ENCODE assay signal across 31 cellular contexts in genomic region chrY:16601626-16602025, GRCh38.
"Had no signal": no experiment of that assay in that cellular context is flagged by ENCODE, and none has a peak within 500 bp of the region (broad histone marks: within the 10 kb centered on the region; RNA-seq: fewer than 3 reads in every experiment).

No MANE protein-coding gene starts in this region.

- ATAC-seq: activated CD8-positive, alpha-beta T cell treated with anti-CD3 and anti-CD28 coated beads for 36 hours; activated naive CD4-positive, alpha-beta T cell treated with anti-CD3 and anti-CD28 coated beads, Interleukin-2, amount 50 U/mL, for 72 hours; activated T-cell treated with anti-CD3 and anti-CD28 coated beads, Interleukin-2, amount 50 U/mL, for 4 hours; activated T-cell treated with anti-CD3 and anti-CD28 coated beads, Interleukin-2, amount 50 U/mL, for 72 hours; activated T-helper 17 cell treated with anti-CD3 and anti-CD28 coated beads, Interleukin-2, amount 50 U/mL, for 72 hours; body of pancreas had no signal

- H3K4me3 ChIP-seq: adrenal gland, body of pancreas, breast epithelium had no signal

- H3K4me1 ChIP-seq: adrenal gland, body of pancreas, breast epithelium had no signal

- H3K27ac ChIP-seq: adrenal gland, body of pancreas, brain microvascular endothelial cell, breast epithelium, VCaP had no signal

- H3K27me3 ChIP-seq: adrenal gland, body of pancreas, brain microvascular endothelial cell, breast epithelium had no signal

- H3K9me3 ChIP-seq: adrenal gland, body of pancreas, breast epithelium had no signal

- DNase-seq: activated B cell treated with CpG ODN at 0.5 μM for 24 hours; activated CD4-positive, alpha-beta memory T cell treated with anti-CD3 and anti-CD28 coated beads for 36 hours; activated CD4-positive, alpha-beta T cell treated with anti-CD3 and anti-CD28 coated beads for 4 hours; activated CD4-positive, alpha-beta T cell treated with anti-CD3 and anti-CD28 coated beads, Interleukin-2, amount 10 ng/mL, durations not matched to agents 24 days and 14 days; activated CD4-positive, alpha-beta T cell treated with anti-CD3 and anti-CD28 coated beads, Interleukin-2, amount 50 U/mL, for 1 hour; activated CD4-positive, alpha-beta T cell treated with anti-CD3 and anti-CD28 coated beads, Interleukin-2, amount 50 U/mL, for 4 hours; activated CD4-positive, CD25-positive, alpha-beta regulatory T cell treated with anti-CD3 and anti-CD28 coated beads, Interleukin-2, amount 50 U/mL, for 72 hours; activated CD8-positive, alpha-beta memory T cell treated with anti-CD3 and anti-CD28 coated beads, Interleukin-2, amount 50 U/mL, for 4 hours; activated CD8-positive, alpha-beta T cell treated with anti-CD3 and anti-CD28 coated beads for 36 hours; activated effector memory CD4-positive, alpha-beta T cell treated with anti-CD3 and anti-CD28 coated beads, Interleukin-2, amount 50 U/mL, for 16 hours; activated gamma-delta T cell treated with Interleukin-2 at 50 U/mL for 16 hours; activated naive CD4-positive, alpha-beta T cell; activated naive CD4-positive, alpha-beta T cell treated with anti-CD3 and anti-CD28 coated beads for 36 hours; activated naive CD4-positive, alpha-beta T cell treated with anti-CD3 and anti-CD28 coated beads, Interleukin-2, amount 50 U/mL, for 16 hours; activated naive CD8-positive, alpha-beta T cell treated with anti-CD3 and anti-CD28 coated beads for 36 hours; activated T-cell treated with anti-CD3 and anti-CD28 coated beads for 4 hours; activated T-cell treated with anti-CD3 and anti-CD28 coated beads, Interleukin-2, amount 50 U/mL, for 1 hour; activated T-cell treated with anti-CD3 and anti-CD28 coated beads, Interleukin-2, amount 50 U/mL, for 4 hours; activated T-cell treated with anti-CD3 and anti-CD28 coated beads, Interleukin-2, amount 50 U/mL, for 72 hours; adrenal gland; amniotic stem cell; aorta; body of pancreas; brain microvascular endothelial cell; central memory CD4-positive, alpha-beta T cell; T-helper 2 cell; T-helper 9 cell had no signal

- H3K36me3 ChIP-seq: adrenal gland, brain microvascular endothelial cell, breast epithelium had no signal
